In genomic region chr4:86924805-86925204, GRCh38 we compare ENCODE assay signal across 13 cellular contexts. TPM values are rescaled to one million over a fixed set of nuclear protein-coding genes. Genes with fewer than 3 reads are reported as not detected.
DNase-seq lines count a peak whose midpoint lies in the region; FAIRE-seq and TF ChIP-seq lines count a peak whose summit lies in the region.
"Had no signal": no experiment of that assay in that cellular context is flagged by ENCODE, and none has a peak within 500 bp of the region (broad histone marks: within the 10 kb centered on the region; RNA-seq: fewer than 3 reads in every experiment).

No MANE protein-coding gene starts in this region.

- no peak overlapping the region for H3K4me3 ChIP-seq in AG04449 (ENCODE audit: low read depth, low read length)
- H3K4me3 ChIP-seq in MG63 = no peak overlapping the region
- H3K4me3 ChIP-seq in bronchial epithelial cell (ENCODE audit: low read depth, low read length) = no peak overlapping the region
- no peak overlapping the region for H3K4me3 ChIP-seq in H7 (ENCODE audit: insufficient read depth, low read depth, low read length)
- H3K4me3 ChIP-seq: testis had no signal

- H3K9me3 ChIP-seq in MG63 = no peaks in the 10 kb centered on the region
- H3K9me3 ChIP-seq: testis had no signal

- CTCF ChIA-PET in AG04449 (lab: Yijun Ruan, JAX) = interaction anchor here (1.4 to 6.8 kb wide), 6 partner anchors 8 to 173 kb away, joined by 3 to 144 read pairs (median 26); partner anchors contain the start of gene AFF1

- H3K36me3 ChIP-seq in MG63 = no peaks in the 10 kb centered on the region
- no peaks in the 10 kb centered on the region for H3K36me3 ChIP-seq in bronchial epithelial cell (ENCODE audit: control insufficient read depth, insufficient read depth, low read length)
- no peaks in the 10 kb centered on the region; the same call in 1 of the 2 replicates for H3K36me3 ChIP-seq in H7 (replicated peaks; ENCODE audit: control insufficient read depth, insufficient read depth, low read length)

- TF ChIP-seq CTCF in AG04449 (IDR thresholded peaks at IDR 0.05; ENCODE audit: insufficient read depth, low read length, missing control alignments) (no peak), bronchial epithelial cell (IDR thresholded peaks at IDR 0.05; ENCODE audit: insufficient read depth, low read length, severe bottlenecking) (no peak)

- peak; percentile 81 for DNase-seq in AG04449 (ENCODE audit: low read depth, low spot score)
- DNase-seq in MG63 = peak; percentile 53
- DNase-seq in bronchial epithelial cell (ENCODE audit: low read depth) = peak; percentile 72
- DNase-seq in kidney glomerular epithelial cell (lab: John Stamatoyannopoulos, UW) = peak; percentile 81
- DNase-seq in H7 = no peak
- no peak for DNase-seq in cerebellum (ENCODE audit: low spot score)
- DNase-seq in epidermal melanocyte (ENCODE audit: insufficient read length, low spot score) = no peak
- DNase-seq in NCI-H524 (lab: John Stamatoyannopoulos, UW) = no peak
- DNase-seq: activated CD8-positive, alpha-beta memory T cell treated with anti-CD3 and anti-CD28 coated beads, Interleukin-2, amount 10 ng/mL, durations not matched to agents 7 days and 5 days; anterior cingulate cortex; NCI-H1694 treated with DMSO at 0.1 percent for 48 hours; posterior cingulate gyrus; testis had no signal

- H3K27me3 ChIP-seq in MG63 = no peaks in the 10 kb centered on the region
- no peaks in the 10 kb centered on the region for H3K27me3 ChIP-seq in bronchial epithelial cell (ENCODE audit: control insufficient read depth, insufficient read depth, low read length)
- no peaks in the 10 kb centered on the region for H3K27me3 ChIP-seq in H7 (ENCODE audit: control insufficient read depth, insufficient read depth, low read length)
- H3K27me3 ChIP-seq: testis had no signal

- no peak for FAIRE-seq in bronchial epithelial cell (lab: Jason Lieb, UNC)

- POLR2A ChIA-PET in AG04449 (lab: Yijun Ruan, JAX) = interaction anchor here (0.8 kb wide), 1 partner anchor 169 kb away, joined by 3 read pairs; no protein-coding TSS in a partner anchor

RNA-seq across cellular contexts. Expression of gene AFF1, which starts 10.0 kb away (rescaled TPM):
- total RNA-seq in MG63 (2014; rRNA removed; shearing (Covaris generic); ENCODE audit: low replicate concordance) = 0.47 and 1.1 TPM in 2 replicates
- total RNA-seq in bronchial epithelial cell (9.2 and 11.9 TPM in 2 replicates), cerebellum (15.5 TPM)
- 27.6 and 42.4 TPM in 2 replicates for total RNA-seq in H7 (2014; rRNA removed; shearing (Covaris generic))

RNA-seq across cellular contexts. Expression of gene C4orf36, which starts 32.6 kb away (rescaled TPM):
- 0.32 and 0.49 TPM in 2 replicates for total RNA-seq in MG63 (2014; rRNA removed; shearing (Covaris generic); ENCODE audit: low replicate concordance)
- total RNA-seq in bronchial epithelial cell = 1.8 and 2.4 TPM in 2 replicates
- total RNA-seq in H7 (2014; rRNA removed; shearing (Covaris generic)) = 0.97 TPM in 1 of 2 replicates, not detected in the other
- 1.7 TPM for total RNA-seq in cerebellum
- total RNA-seq: activated CD8-positive, alpha-beta memory T cell treated with anti-CD3 and anti-CD28 coated beads, Interleukin-2, amount 10 ng/mL, durations not matched to agents 7 days and 5 days had no signal

Comparison
In these comparisons a context has a peak if more than half of its experiments do, and no peak if none do; other contexts are left out.
1. DNase-seq: peak in AG04449 (single experiment), MG63 (single experiment), bronchial epithelial cell (single experiment) and kidney glomerular epithelial cell (single experiment); none in H7 (single experiment), cerebellum (single experiment), epidermal melanocyte (single experiment) and NCI-H524 (0 of 2).